26 cellular contexts compared by ENCODE assay signal in genomic region chr6:12813321-12813720, GRCh38.
DNase-seq lines count a peak whose midpoint lies in the region; ATAC-seq, FAIRE-seq and TF ChIP-seq lines count a peak whose summit lies in the region.
"Had no signal": no experiment of that assay in that cellular context is flagged by ENCODE, and none has a peak within 500 bp of the region (broad histone marks: within the 10 kb centered on the region; RNA-seq: fewer than 3 reads in every experiment).

No MANE protein-coding gene starts in this region.

- H3K27me3 ChIP-seq in bronchial epithelial cell (ENCODE audit: control insufficient read depth, insufficient read depth, low read length), result no peaks in the 10 kb centered on the region
- H3K27me3 ChIP-seq: BLaER1 treated with 17β-estradiol and CSF1 and Interleukin-3, amounts not matched to agents 10 nM and 100 nM; Peyer's patch; vagina had no signal

- intact Hi-C loops in posterior cingulate gyrus (cut with DNase I), result no loop called here

- DNase-seq in Daoy (ENCODE audit: low read depth) (peak; percentile 92), HT1080 (ENCODE audit: low read depth) (peak; percentile 85), bronchial epithelial cell (ENCODE audit: low read depth) (no peak), renal cortical epithelial cell (ENCODE audit: low read depth) (peak; percentile 9), posterior cingulate gyrus (no peak), occipital lobe (lab: John Stamatoyannopoulos, UW) (no peak), NOMO-1 treated with DMSO at 0.1 percent for 48 hours (lab: John Stamatoyannopoulos, UW; ENCODE audit: unreplicated experiment) (no peak)
- DNase-seq: activated CD4-positive, alpha-beta T cell treated with anti-CD3 and anti-CD28 coated beads, Interleukin-2, amount 50 U/mL, for 48 hours; activated CD4-positive, CD25-positive, alpha-beta regulatory T cell; activated naive CD4-positive, alpha-beta T cell treated with anti-CD3 and anti-CD28 coated beads, Interleukin-2, amount 10 ng/mL, durations not matched to agents 7 days and 5 days; Caco-2; effector memory CD8-positive, alpha-beta T cell; mesenchymal stem cell; NCI-H1694 treated with DMSO at 0.1 percent for 48 hours; NCI-H2171 treated with DMSO at 0.1 percent for 48 hours; NCI-H526; Peyer's patch; SIG-M5; stimulated activated naive CD8-positive, alpha-beta T cell treated with anti-CD3 and anti-CD28 coated beads, Interleukin-15, Interleukin-2, amounts not matched to agents 100 U/mL and 50 U/mL, for 24 hours had no signal

- no peaks in the 10 kb centered on the region for H3K36me3 ChIP-seq in bronchial epithelial cell (ENCODE audit: control insufficient read depth, insufficient read depth, low read length)
- H3K36me3 ChIP-seq: BLaER1 treated with 17β-estradiol and CSF1 and Interleukin-3, amounts not matched to agents 10 nM and 100 nM; Peyer's patch; vagina had no signal

- no peak for TF ChIP-seq CTCF in bronchial epithelial cell (IDR thresholded peaks at IDR 0.05; ENCODE audit: insufficient read depth, low read length, severe bottlenecking)

- no peak overlapping the region for H3K4me3 ChIP-seq in bronchial epithelial cell (ENCODE audit: low read depth, low read length)
- H3K4me3 ChIP-seq: BLaER1 treated with 17β-estradiol and CSF1 and Interleukin-3, amounts not matched to agents 10 nM and 100 nM; GM12878; Peyer's patch; vagina had no signal

- FAIRE-seq in bronchial epithelial cell (lab: Jason Lieb, UNC), result peak; percentile 76
- FAIRE-seq: colon, frontal cortex, GM12878 had no signal

- ATAC-seq in HG03469 (IDR thresholded peaks at IDR 0.05; ENCODE audit: unreplicated experiment), result no peak
- ATAC-seq: effector memory CD8-positive, alpha-beta T cell; GM12878; left lobe of liver; stimulated activated naive CD8-positive, alpha-beta T cell treated with anti-CD3 and anti-CD28 coated beads, Interleukin-15, Interleukin-2, amounts not matched to agents 100 U/mL and 50 U/mL, for 24 hours had no signal

Comparison
In these comparisons a context has a peak if more than half of its experiments do, and no peak if none do; other contexts are left out.
1. DNase-seq: peak in Daoy (single experiment), HT1080 (single experiment) and renal cortical epithelial cell (single experiment); none in bronchial epithelial cell (single experiment), posterior cingulate gyrus (0 of 10), occipital lobe (single experiment) and NOMO-1 treated with DMSO at 0.1 percent for 48 hours (single experiment).